ENCODE assay signal across 11 cellular contexts in the genomic region with DNA sequence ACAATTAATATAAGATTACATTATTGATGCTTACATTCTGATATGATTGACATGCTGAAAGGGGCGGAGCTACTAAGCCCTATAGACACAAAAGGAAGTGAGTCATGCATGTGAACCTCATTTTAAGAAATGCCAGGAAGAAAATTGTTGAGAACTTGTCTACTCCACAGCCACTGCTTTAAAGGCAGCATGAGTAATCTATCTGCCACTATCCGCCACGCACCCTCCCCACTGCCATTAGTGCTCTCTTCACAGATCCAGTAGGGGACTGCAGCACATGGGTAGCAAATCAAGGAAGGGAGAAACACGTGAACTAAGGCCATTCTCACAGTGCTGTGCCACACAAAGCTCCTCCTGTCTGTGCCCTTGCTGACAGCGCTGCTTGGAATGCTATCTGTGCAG.
DNase-seq lines count a peak whose midpoint lies in the region; ATAC-seq, FAIRE-seq and TF ChIP-seq lines count a peak whose summit lies in the region.
"Had no signal": no experiment of that assay in that cellular context is flagged by ENCODE, and none has a peak within 500 bp of the region (broad histone marks: within the 10 kb centered on the region; RNA-seq: fewer than 3 reads in every experiment).

No MANE protein-coding gene starts in this region.

- H3K4me2 ChIP-seq in keratinocyte (ENCODE audit: control insufficient read depth, extremely low read depth, insufficient read depth, low read depth, low read length): no peak overlapping the region

- no peak for ATAC-seq in GM21367 (IDR thresholded peaks at IDR 0.05; ENCODE audit: unreplicated experiment)

- H3K9ac ChIP-seq in keratinocyte (ENCODE audit: control insufficient read depth, extremely low read depth, insufficient read depth, low read length): no peak overlapping the region
- H3K9ac ChIP-seq in colonic mucosa (ENCODE audit: low read depth in 2 of 2, low read length in 2 of 2): no peak overlapping the region

- no peaks in the 10 kb centered on the region for H4K20me1 ChIP-seq in keratinocyte (ENCODE audit: control insufficient read depth, extremely low read depth, insufficient read depth, low read length)

- H3K79me2 ChIP-seq in keratinocyte (ENCODE audit: control insufficient read depth, insufficient read depth, low read length): no peaks in the 10 kb centered on the region

- dilution Hi-C loops in keratinocyte (cut with MboI; ENCODE audit: extremely low pct_ligation_motif_present, low sequenced_read_pairs): no loop called here

- H3K4me1 ChIP-seq in keratinocyte (ENCODE audit: control insufficient read depth, extremely low read depth, insufficient read depth, low read length) (peaks cover 11% of the 10 kb centered on the region), colonic mucosa (no peaks in the 10 kb centered on the region)

- no peaks in the 10 kb centered on the region for H3K27me3 ChIP-seq in keratinocyte (ENCODE audit: control insufficient read depth, extremely low read depth, insufficient read depth, low read length)
- no peaks in the 10 kb centered on the region for H3K27me3 ChIP-seq in colonic mucosa

- TF ChIP-seq CTCF in keratinocyte (optimal IDR thresholded peaks at IDR 0.05 in 1 of 3, IDR thresholded peaks at IDR 0.05 in 1 of 3, conservative IDR thresholded peaks at IDR 0.05 in 1 of 3; ENCODE audit: extremely low read depth in 1 of 3, insufficient read depth in 2 of 3, low read length in 3 of 3) (no peak), colonic mucosa (IDR thresholded peaks at IDR 0.05) (no peak), D721Med (IDR thresholded peaks at IDR 0.05; ENCODE audit: insufficient read depth, missing control alignments) (no peak)

- peak; percentile 9 for DNase-seq in GM03348 (ENCODE audit: low spot score)
- peak; percentile 19 for DNase-seq in HS-5 (ENCODE audit: low read depth)
- peak; percentile 60 for DNase-seq in SW480 (ENCODE audit: low spot score)
- DNase-seq in keratinocyte (ENCODE audit: low read depth, low spot score): peak; percentile 35
- no peak for DNase-seq in colonic mucosa
- no peak for DNase-seq in D721Med (ENCODE audit: insufficient read length, low spot score)
- no peak for DNase-seq in NCI-H1092 treated with DMSO at 0.1 percent for 48 hours (lab: John Stamatoyannopoulos, UW)
- DNase-seq: activated CD4-positive, alpha-beta T cell treated with anti-CD3 and anti-CD28 coated beads for 1 hour; NCI-H526; nephron progenitor cell had no signal

- H3K36me3 ChIP-seq in keratinocyte (ENCODE audit: control insufficient read depth in 2 of 2, extremely low read depth in 1 of 2, insufficient read depth in 2 of 2, low read length in 2 of 2) (no peaks in the 10 kb centered on the region), colonic mucosa (no peaks in the 10 kb centered on the region)

- H3K9me3 ChIP-seq in keratinocyte (ENCODE audit: control insufficient read depth, low read depth, low read length) (no peaks in the 10 kb centered on the region), colonic mucosa (no peaks in the 10 kb centered on the region)

- peak overlapping the region; percentile 74 for H2AFZ ChIP-seq in keratinocyte (ENCODE audit: control insufficient read depth, low read length)

- peak; percentile 69 for FAIRE-seq in keratinocyte (lab: Jason Lieb, UNC)
- FAIRE-seq in D721Med (lab: Jason Lieb, UNC): no peak

- H3K4me3 ChIP-seq in keratinocyte (ENCODE audit: control insufficient read depth in 2 of 3, extremely low read depth in 1 of 3, insufficient read depth in 2 of 3, low read depth in 1 of 3, low read length in 3 of 3) (no peak overlapping the region), colonic mucosa (no peak overlapping the region)

- H3K9me1 ChIP-seq in keratinocyte (ENCODE audit: control insufficient read depth, extremely low read depth, insufficient read depth, low read length): no peaks in the 10 kb centered on the region

- intact Hi-C loops in colonic mucosa (cut with DNase I): no loop called here

- H3K27ac ChIP-seq in keratinocyte (ENCODE audit: control insufficient read depth, insufficient read depth, low read length) (peak overlapping the region; percentile 25), colonic mucosa (no peak overlapping the region)

Comparison
In these comparisons a context has a peak if more than half of its experiments do, and no peak if none do; other contexts are left out.
1. DNase-seq: peak in GM03348 (single experiment), HS-5 (single experiment), SW480 (single experiment) and keratinocyte (single experiment); none in colonic mucosa (single experiment), D721Med (single experiment) and NCI-H1092 treated with DMSO at 0.1 percent for 48 hours (single experiment).